21 cellular contexts compared by ENCODE assay signal in genomic region chr15:76585573-76585892, GRCh38.
DNase-seq lines count a peak whose midpoint lies in the region; ATAC-seq, FAIRE-seq and TF ChIP-seq lines count a peak whose summit lies in the region.
"Had no signal": no experiment of that assay in that cellular context is flagged by ENCODE, and none has a peak within 500 bp of the region (broad histone marks: within the 10 kb centered on the region; RNA-seq: fewer than 3 reads in every experiment).

No MANE protein-coding gene starts in this region.

- H3K4me1 ChIP-seq in A549 = no peaks in the 10 kb centered on the region
- H3K4me1 ChIP-seq: BLaER1 had no signal

- ATAC-seq in Right ventricle myocardium superior (ENCODE audit: poor library complexity) (peak; percentile 55), left cardiac atrium (no peak), A549 (no peak), left ventricle myocardium superior (peak; percentile 24)
- ATAC-seq: CD8-positive, alpha-beta T cell had no signal

- intact Hi-C loops in Right ventricle myocardium superior (cut with DNase I) = no loop called here
- intact Hi-C loops in left cardiac atrium (cut with DNase I) = no loop called here
- intact Hi-C loops in left ventricle myocardium superior (cut with micrococcal nuclease) = no loop called here

- TF ChIP-seq POLR2A in A549 (IDR thresholded peaks at IDR 0.05; ENCODE audit: low read length) = no peak

- TF ChIP-seq EP300 in A549 (IDR thresholded peaks at IDR 0.05) = no peak

- DNase-seq in Right ventricle myocardium superior (no peak), left cardiac atrium (no peak), A549 (ENCODE audit: low read depth in 1 of 2, low spot score in 1 of 2) (no peak), NCI-H2227 (lab: John Stamatoyannopoulos, UW; ENCODE audit: unreplicated experiment) (peak; percentile 7), left ventricle myocardium superior (no peak), cerebellum (ENCODE audit: low spot score) (no peak), GM19238 (ENCODE audit: insufficient read length, low spot score) (no peak)
- DNase-seq: Caco-2; CD4-positive, CD25-positive, alpha-beta regulatory T cell; CD8-positive, alpha-beta T cell; DMS153; DND-41; GM23248; H7; HCEC 1CT had no signal

- no peak for TF ChIP-seq CTCF in A549 (IDR thresholded peaks at IDR 0.05)

- POLR2A ChIA-PET in A549 (lab: Yijun Ruan, JAX) = no interaction called here

- TF ChIP-seq RAD21 in A549 (conservative IDR thresholded peaks at IDR 0.05 in 1 of 2, IDR thresholded peaks at IDR 0.05 in 1 of 2) = no peak

- peak; percentile 7 for FAIRE-seq in A549 (lab: Jason Lieb, UNC)
- FAIRE-seq: G401.6, GM12892, GM19239, H1 had no signal

- H3K4me2 ChIP-seq in A549 = no peak overlapping the region
- H3K4me2 ChIP-seq: BLaER1 had no signal

- CTCF ChIA-PET in A549 (lab: Yijun Ruan, JAX) = no interaction called here

- peaks cover 13% of the 10 kb centered on the region for H3K9me3 ChIP-seq in A549

- H3K27ac ChIP-seq in A549 = no peak overlapping the region
- H3K27ac ChIP-seq: BLaER1, C4-2B, GM23248 had no signal

- H3K4me3 ChIP-seq in A549 = no peak overlapping the region
- H3K4me3 ChIP-seq: BLaER1, GM23248 had no signal

TF ChIP-seq in A549, 52 proteins besides CTCF, POLR2A, EP300 and RAD21:
- no peak for TF ChIP-seq HOXB5 (CRISPR knock-in tag; IDR thresholded peaks at IDR 0.05)
- TF ChIP-seq, protein P1, sequence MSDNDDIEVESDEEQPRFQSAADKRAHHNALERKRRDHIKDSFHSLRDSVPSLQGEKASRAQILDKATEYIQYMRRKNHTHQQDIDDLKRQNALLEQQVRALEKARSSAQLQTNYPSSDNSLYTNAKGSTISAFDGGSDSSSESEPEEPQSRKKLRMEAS (IDR thresholded peaks at IDR 0.05) = no peak
- TF ChIP-seq TP53 (CRISPR knock-in tag; IDR thresholded peaks at IDR 0.05) = no peak
- no peak for TF ChIP-seq RFX5 (IDR thresholded peaks at IDR 0.05)
- TF ChIP-seq MAFK (IDR thresholded peaks at IDR 0.05; ENCODE audit: partially characterized antibody) = no peak
- TF ChIP-seq RCOR1 (IDR thresholded peaks at IDR 0.05; ENCODE audit: low read depth, low read length) = no peak
- TF ChIP-seq CHD4 (IDR thresholded peaks at IDR 0.05; ENCODE audit: borderline replicate concordance) = no peak
- no peak for TF ChIP-seq SMC3 (IDR thresholded peaks at IDR 0.05)
- TF ChIP-seq CEBPB (IDR thresholded peaks at IDR 0.05) = no peak
- TF ChIP-seq, protein P2, sequence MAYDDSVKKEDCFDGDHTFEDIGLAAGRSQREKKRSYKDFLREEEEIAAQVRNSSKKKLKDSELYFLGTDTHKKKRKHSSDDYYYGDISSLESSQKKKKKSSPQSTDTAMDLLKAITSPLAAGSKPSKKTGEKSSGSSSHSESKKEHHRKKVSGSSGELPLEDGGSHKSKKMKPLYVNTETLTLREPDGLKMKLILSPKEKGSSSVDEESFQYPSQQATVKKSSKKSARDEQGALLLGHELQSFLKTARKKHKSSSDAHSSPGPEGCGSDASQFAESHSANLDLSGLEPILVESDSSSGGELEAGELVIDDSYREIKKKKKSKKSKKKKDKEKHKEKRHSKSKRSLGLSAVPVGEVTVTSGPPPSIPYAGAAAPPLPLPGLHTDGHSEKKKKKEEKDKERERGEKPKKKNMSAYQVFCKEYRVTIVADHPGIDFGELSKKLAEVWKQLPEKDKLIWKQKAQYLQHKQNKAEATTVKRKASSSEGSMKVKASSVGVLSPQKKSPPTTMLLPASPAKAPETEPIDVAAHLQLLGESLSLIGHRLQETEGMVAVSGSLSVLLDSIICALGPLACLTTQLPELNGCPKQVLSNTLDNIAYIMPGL (CRISPR knock-in tag; IDR thresholded peaks at IDR 0.05; ENCODE audit: borderline replicate concordance) = no peak
- TF ChIP-seq, protein P3, sequence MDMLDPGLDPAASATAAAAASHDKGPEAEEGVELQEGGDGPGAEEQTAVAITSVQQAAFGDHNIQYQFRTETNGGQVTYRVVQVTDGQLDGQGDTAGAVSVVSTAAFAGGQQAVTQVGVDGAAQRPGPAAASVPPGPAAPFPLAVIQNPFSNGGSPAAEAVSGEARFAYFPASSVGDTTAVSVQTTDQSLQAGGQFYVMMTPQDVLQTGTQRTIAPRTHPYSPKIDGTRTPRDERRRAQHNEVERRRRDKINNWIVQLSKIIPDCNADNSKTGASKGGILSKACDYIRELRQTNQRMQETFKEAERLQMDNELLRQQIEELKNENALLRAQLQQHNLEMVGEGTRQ (IDR thresholded peaks at IDR 0.05) = no peak
- no peak for TF ChIP-seq HES2 (IDR thresholded peaks at IDR 0.05)
- no peak for TF ChIP-seq TFCP2L1 (CRISPR knock-in tag; IDR thresholded peaks at IDR 0.05)
- no peak for TF ChIP-seq RARB (CRISPR knock-in tag; IDR thresholded peaks at IDR 0.05)
- no peak for TF ChIP-seq FOXS1 (CRISPR knock-in tag; IDR thresholded peaks at IDR 0.05)
- TF ChIP-seq, protein P4, sequence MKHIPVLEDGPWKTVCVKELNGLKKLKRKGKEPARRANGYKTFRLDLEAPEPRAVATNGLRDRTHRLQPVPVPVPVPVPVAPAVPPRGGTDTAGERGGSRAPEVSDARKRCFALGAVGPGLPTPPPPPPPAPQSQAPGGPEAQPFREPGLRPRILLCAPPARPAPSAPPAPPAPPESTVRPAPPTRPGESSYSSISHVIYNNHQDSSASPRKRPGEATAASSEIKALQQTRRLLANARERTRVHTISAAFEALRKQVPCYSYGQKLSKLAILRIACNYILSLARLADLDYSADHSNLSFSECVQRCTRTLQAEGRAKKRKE (CRISPR knock-in tag; IDR thresholded peaks at IDR 0.05; ENCODE audit: low read depth) = no peak
- TF ChIP-seq BCL3 (IDR thresholded peaks at IDR 0.05) = no peak
TF ChIP-seq in A549: peak in this region for 0.

Comparison
In these comparisons a context has a peak if more than half of its experiments do, and no peak if none do; other contexts are left out.
1. ATAC-seq: peak in Right ventricle myocardium superior (single experiment) and left ventricle myocardium superior (single experiment); none in left cardiac atrium (0 of 2) and A549 (0 of 2).